In genomic region chr21:36692125-36692843, GRCh38 we compare ENCODE assay signal across 1 cellular context.
TF ChIP-seq lines count a peak whose summit lies in the region.

No MANE protein-coding gene starts in this region.

TF ChIP-seq in WTC11, 78 proteins besides CTCF, POLR2A, EP300 and RAD21 (continued from another document):
- TF ChIP-seq ZNF425 (CRISPR knock-in tag; conservative IDR thresholded peaks at IDR 0.05) (no peak), MAX (CRISPR knock-in tag; IDR thresholded peaks at IDR 0.05) (no peak), SP1 (CRISPR knock-in tag; conservative IDR thresholded peaks at IDR 0.05) (no peak), E2F4 (CRISPR knock-in tag; IDR thresholded peaks at IDR 0.05; ENCODE audit: borderline replicate concordance, low read depth) (no peak), TEAD4 (CRISPR knock-in tag; IDR thresholded peaks at IDR 0.05) (no peak), ERG (CRISPR knock-in tag; IDR thresholded peaks at IDR 0.05) (no peak), FOXP1 (CRISPR knock-in tag; IDR thresholded peaks at IDR 0.05; ENCODE audit: borderline replicate concordance) (no peak), MXD4 (CRISPR knock-in tag; IDR thresholded peaks at IDR 0.05; ENCODE audit: borderline replicate concordance) (no peak), ZNF219 (CRISPR knock-in tag; IDR thresholded peaks at IDR 0.05; ENCODE audit: borderline replicate concordance) (no peak), ZNF396 (CRISPR knock-in tag; IDR thresholded peaks at IDR 0.05; ENCODE audit: borderline replicate concordance) (no peak), ESRRA (CRISPR knock-in tag; IDR thresholded peaks at IDR 0.05; ENCODE audit: borderline replicate concordance) (no peak), GRHL2 (CRISPR knock-in tag; IDR thresholded peaks at IDR 0.05; ENCODE audit: insufficient replicate concordance, severe bottlenecking) (no peak), FOXP4 (CRISPR knock-in tag; IDR thresholded peaks at IDR 0.05) (no peak), AFF4 (CRISPR knock-in tag; IDR thresholded peaks at IDR 0.05; ENCODE audit: borderline replicate concordance) (no peak), CREM (CRISPR knock-in tag; IDR thresholded peaks at IDR 0.05) (no peak)
